In genomic region chr14:103136388-103137271, GRCh38 we compare ENCODE assay signal across 1 cellular context.
TF ChIP-seq lines count a peak whose summit lies in the region.

No MANE protein-coding gene starts in this region.

TF ChIP-seq in GM23338, 12 proteins besides CTCF, POLR2A, EP300 and RAD21 (continued from another document):
- no peak for TF ChIP-seq ZNF462 (CRISPR knock-in tag; IDR thresholded peaks at IDR 0.05)
- TF ChIP-seq EZH2 (IDR thresholded peaks at IDR 0.05; ENCODE audit: low read depth, unreplicated experiment), result no peak
- TF ChIP-seq NANOG (IDR thresholded peaks at IDR 0.05; ENCODE audit: borderline replicate concordance), result no peak
